Comparison of ENCODE assay signal across 21 cellular contexts in the genomic region with DNA sequence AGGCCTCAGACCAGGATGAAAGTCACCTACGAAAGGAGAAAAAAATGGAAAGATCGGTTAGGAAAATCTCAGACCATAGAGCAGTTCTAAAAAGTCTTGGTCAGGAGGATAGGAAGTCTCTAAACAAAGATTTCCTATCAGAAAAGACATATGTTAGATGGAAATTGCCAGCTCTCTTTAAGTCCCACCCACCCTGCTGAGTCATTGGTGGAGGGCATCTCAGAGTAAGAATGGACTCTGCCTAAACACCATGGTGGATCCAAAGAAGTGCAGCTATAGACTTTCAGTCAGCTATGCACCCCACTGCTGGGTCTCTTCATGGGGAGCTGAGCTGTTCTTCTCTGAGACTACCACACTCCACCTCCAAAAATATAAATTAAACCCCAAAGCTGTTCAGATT. TPM values are rescaled to one million over a fixed set of nuclear protein-coding genes. Genes with fewer than 3 reads are reported as not detected.
DNase-seq lines count a peak whose midpoint lies in the region; ATAC-seq and TF ChIP-seq lines count a peak whose summit lies in the region.
"Had no signal": no experiment of that assay in that cellular context is flagged by ENCODE, and none has a peak within 500 bp of the region (broad histone marks: within the 10 kb centered on the region; RNA-seq: fewer than 3 reads in every experiment).

No MANE protein-coding gene starts in this region.

- ATAC-seq in GM19397 (IDR thresholded peaks at IDR 0.05; ENCODE audit: unreplicated experiment): no peak
- ATAC-seq: CD8-positive, alpha-beta T cell; GM12878 had no signal

- POLR2A ChIA-PET in A673 (lab: Charles Lee; ENCODE audit: low non-redundant PET): no interaction called here

- no peak overlapping the region for H3K4me3 ChIP-seq in A673 (ENCODE audit: low read depth, low read length, poor library complexity, severe bottlenecking)
- H3K4me3 ChIP-seq in esophagus muscularis mucosa: no peak overlapping the region
- H3K4me3 ChIP-seq in lower leg skin (ENCODE audit: low read depth, poor library complexity, severe bottlenecking): no peak overlapping the region
- H3K4me3 ChIP-seq: BLaER1 treated with 17β-estradiol and CSF1 and Interleukin-3, amounts not matched to agents 10 nM and 100 nM; GM12878 had no signal

- CTCF ChIA-PET in A673 (lab: Charles Lee): no interaction called here

- H3K27ac ChIP-seq in A673 (ENCODE audit: low read depth, low read length, poor library complexity, severe bottlenecking): no peak overlapping the region
- no peak overlapping the region for H3K27ac ChIP-seq in esophagus muscularis mucosa (replicated peaks in 1 of 4)
- H3K27ac ChIP-seq: BLaER1 treated with 17β-estradiol and CSF1 and Interleukin-3, amounts not matched to agents 10 nM and 100 nM; C4-2B had no signal

- no peak for TF ChIP-seq EP300 in esophagus muscularis mucosa (IDR thresholded peaks at IDR 0.05)

- TF ChIP-seq CTCF in A673 (conservative IDR thresholded peaks at IDR 0.05; ENCODE audit: low read depth, low read length) (no peak), esophagus muscularis mucosa (IDR thresholded peaks at IDR 0.05) (no peak), lower leg skin (IDR thresholded peaks at IDR 0.05) (no peak)

- no TSS peak for BruUV-seq in A673 (replicated peaks; lab: Mats Ljungman, UMichigan)

- 93% methylated on average over 2 of the region's 2 CpGs for WGBS in esophagus muscularis mucosa
- 88 to 98% methylated on average over 2 of the region's 2 CpGs for WGBS in lower leg skin, 2 donors

- H3K9me3 ChIP-seq in A673 (ENCODE audit: low read depth, low read length, poor library complexity, severe bottlenecking) (no peaks in the 10 kb centered on the region), esophagus muscularis mucosa (no peaks in the 10 kb centered on the region)
- H3K9me3 ChIP-seq: BLaER1 treated with 17β-estradiol and CSF1 and Interleukin-3, amounts not matched to agents 10 nM and 100 nM; Caco-2 had no signal

- intact Hi-C loops in A673 (cut with micrococcal nuclease; ENCODE audit: unreplicated experiment) (no loop called here), esophagus muscularis mucosa (cut with DNase I) (no loop called here), lower leg skin (cut with DNase I; ENCODE audit: low total_unique reads) (no loop called here)

- TF ChIP-seq POLR2A in erythroblast (IDR thresholded peaks at IDR 0.05; ENCODE audit: low read length) (no peak), esophagus muscularis mucosa (IDR thresholded peaks at IDR 0.05; ENCODE audit: low read depth) (no peak), lower leg skin (IDR thresholded peaks at IDR 0.05) (no peak)

- H3K4me1 ChIP-seq in A673 (ENCODE audit: insufficient read depth, low read length, poor library complexity, severe bottlenecking): no peaks in the 10 kb centered on the region
- no peaks in the 10 kb centered on the region for H3K4me1 ChIP-seq in esophagus muscularis mucosa
- H3K4me1 ChIP-seq: Caco-2 had no signal

- H3K27me3 ChIP-seq in A673 (replicated peaks; ENCODE audit: insufficient read depth, low read depth, low read length, poor library complexity) (no peaks in the 10 kb centered on the region), esophagus muscularis mucosa (no peaks in the 10 kb centered on the region)
- H3K27me3 ChIP-seq: BLaER1 treated with 17β-estradiol and CSF1 and Interleukin-3, amounts not matched to agents 10 nM and 100 nM had no signal

- DNase-seq in A673 (ENCODE audit: low spot score): peak; percentile 24
- DNase-seq in ELR (ENCODE audit: low read depth): peak; percentile 4
- DNase-seq in OCI-M1 (lab: John Stamatoyannopoulos, UW): peak; percentile 90
- peak; percentile 63 to 72 for DNase-seq in erythroblast (lab: John Stamatoyannopoulos, UW)
- no peak for DNase-seq in esophagus muscularis mucosa (ENCODE audit: extremely low spot score)
- no peak for DNase-seq in lower leg skin (ENCODE audit: low spot score in 2 of 2)
- no peak for DNase-seq in H4 (ENCODE audit: low spot score)
- DNase-seq: 8988T; AML-193; Caco-2; Calu3; CD4-positive, alpha-beta T cell; CD8-positive, alpha-beta T cell; DMS79 treated with DMSO at 0.1 percent for 48 hours; GDM1 had no signal

- H3K36me3 ChIP-seq in A673 (ENCODE audit: insufficient read depth, low read length, poor library complexity, severe bottlenecking) (no peaks in the 10 kb centered on the region), esophagus muscularis mucosa (no peaks in the 10 kb centered on the region)
- H3K36me3 ChIP-seq: BLaER1 treated with 17β-estradiol and CSF1 and Interleukin-3, amounts not matched to agents 10 nM and 100 nM had no signal

RNA-seq across cellular contexts. Expression of a gene that starts 3.7 kb away (rescaled TPM):
- total RNA-seq in A673 (2021) (not detected in 2 replicates), esophagus muscularis mucosa (not detected), lower leg skin (not detected)
- not detected in 2 replicates for total RNA-seq in H4 (2014; rRNA removed; shearing (Covaris generic))
- total RNA-seq: B cell; Caco-2; Calu3; CD4-positive, alpha-beta T cell; CD8-positive, alpha-beta T cell; G401; GM12878 had no signal

RNA-seq across cellular contexts. Expression of a gene that starts 18.2 kb away (rescaled TPM):
- not detected in 2 replicates for total RNA-seq in A673 (2021)
- not detected for total RNA-seq in esophagus muscularis mucosa
- total RNA-seq in lower leg skin: not detected
- total RNA-seq in H4 (2014; rRNA removed; shearing (Covaris generic)): not detected in 2 replicates
- total RNA-seq: B cell; Caco-2; Calu3; CD4-positive, alpha-beta T cell; CD8-positive, alpha-beta T cell; G401; GM12878 had no signal

RNA-seq across cellular contexts. Expression of a gene that starts 44.1 kb away (rescaled TPM):
- total RNA-seq in A673 (2021) (not detected in 2 replicates), esophagus muscularis mucosa (not detected), lower leg skin (not detected)
- total RNA-seq in H4 (2014; rRNA removed; shearing (Covaris generic)): not detected in 2 replicates
- total RNA-seq: B cell; Caco-2; Calu3; CD4-positive, alpha-beta T cell; CD8-positive, alpha-beta T cell; G401; GM12878 had no signal

Comparison
In these comparisons a context has a peak if more than half of its experiments do, and no peak if none do; other contexts are left out.
1. DNase-seq: peak in A673 (single experiment), ELR (single experiment), OCI-M1 (single experiment) and erythroblast (2 of 2); none in esophagus muscularis mucosa (single experiment), lower leg skin (0 of 2) and H4 (single experiment).